ENCODE assay signal across 15 cellular contexts in the genomic region with DNA sequence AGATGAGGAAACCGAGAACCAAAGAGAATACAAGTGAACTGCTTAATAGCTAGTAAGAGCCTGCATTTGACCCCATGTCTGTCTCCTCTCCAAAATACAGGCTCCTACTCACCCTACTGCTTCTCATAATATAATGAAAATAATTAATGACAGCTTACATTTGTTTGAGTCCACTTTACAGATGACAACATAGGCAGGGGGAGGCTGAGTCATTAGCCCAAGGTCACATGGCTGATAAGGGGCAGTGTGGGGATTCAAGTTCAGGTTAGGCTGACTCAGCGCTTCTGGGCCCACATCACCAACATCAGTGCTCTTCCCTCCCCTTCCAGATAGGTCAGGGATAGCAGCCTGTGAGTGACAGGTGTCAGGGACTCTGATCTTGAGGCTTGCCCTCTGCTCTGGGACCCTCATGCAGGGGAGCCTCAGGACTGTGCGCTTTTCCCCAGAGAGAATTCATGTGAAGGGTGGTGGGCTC. TPM values are rescaled to one million over a fixed set of nuclear protein-coding genes. Genes with fewer than 3 reads are reported as not detected.
A peak's percentile ranks its signal among the peaks of the same experiment; 100 is the strongest.
DNase-seq lines count a peak whose midpoint lies in the region; ATAC-seq, FAIRE-seq and TF ChIP-seq lines count a peak whose summit lies in the region.
"Had no signal": no experiment of that assay in that cellular context is flagged by ENCODE, and none has a peak within 500 bp of the region (broad histone marks: within the 10 kb centered on the region; RNA-seq: fewer than 3 reads in every experiment).

No MANE protein-coding gene starts in this region.

- no peak overlapping the region for H3K4me3 ChIP-seq in BLaER1 treated with 17β-estradiol and CSF1 and Interleukin-3, amounts not matched to agents 10 nM and 100 nM
- H3K4me3 ChIP-seq in GM23248 (no peak overlapping the region), keratinocyte (ENCODE audit: control insufficient read depth in 2 of 3, extremely low read depth in 1 of 3, insufficient read depth in 2 of 3, low read depth in 1 of 3, low read length in 3 of 3) (no peak overlapping the region)
- H3K4me3 ChIP-seq: left lung, right lobe of liver had no signal

- peak overlapping the region; percentile 92 for H3K27ac Mint-ChIP-seq in activated CD8-positive, alpha-beta T cell treated with anti-CD3 and anti-CD28 coated beads for 36 hours
- H3K27ac Mint-ChIP-seq: stimulated activated naive CD8-positive, alpha-beta T cell treated with anti-CD3 and anti-CD28 coated beads, Interleukin-15, Interleukin-2, amounts not matched to agents 100 ng/mL and 50 ng/mL, for 24 hours had no signal

- H3K9ac ChIP-seq in BLaER1 treated with 17β-estradiol and CSF1 and Interleukin-3, amounts not matched to agents 10 nM and 100 nM: no peak overlapping the region
- H3K9ac ChIP-seq in GM23248 (no peak overlapping the region), keratinocyte (ENCODE audit: control insufficient read depth, extremely low read depth, insufficient read depth, low read length) (no peak overlapping the region)

- dilution Hi-C loops in keratinocyte (cut with MboI; ENCODE audit: extremely low pct_ligation_motif_present, low sequenced_read_pairs): no loop called here

- H3K27ac ChIP-seq in BLaER1 treated with 17β-estradiol and CSF1 and Interleukin-3, amounts not matched to agents 10 nM and 100 nM: peak overlapping the region in 3 of 11 experiments; percentile 79 to 85 (median 84); a peak in 5 of 22 replicates
- no peak overlapping the region for H3K27ac ChIP-seq in GM23248
- no peak overlapping the region for H3K27ac ChIP-seq in keratinocyte (ENCODE audit: control insufficient read depth, insufficient read depth, low read length)
- H3K27ac ChIP-seq: left lung, right lobe of liver had no signal

- peaks cover 43% of the 10 kb centered on the region for H3K4me1 Mint-ChIP-seq in activated CD8-positive, alpha-beta T cell treated with anti-CD3 and anti-CD28 coated beads for 36 hours (ENCODE audit: low read depth)

- H3K9me2 ChIP-seq in GM23248 (ENCODE audit: insufficient read depth): no peaks in the 10 kb centered on the region

- no peaks in the 10 kb centered on the region; a peak in 1 of 22 replicates for H3K36me3 ChIP-seq in BLaER1 treated with 17β-estradiol and CSF1 and Interleukin-3, amounts not matched to agents 10 nM and 100 nM
- H3K36me3 ChIP-seq in GM23248 (ENCODE audit: low read depth) (no peaks in the 10 kb centered on the region), keratinocyte (ENCODE audit: control insufficient read depth in 2 of 2, extremely low read depth in 1 of 2, insufficient read depth in 2 of 2, low read length in 2 of 2) (peaks cover 9% of the 10 kb centered on the region in 2 experiments)
- H3K36me3 ChIP-seq: left lung, right lobe of liver had no signal

- peak; percentile 40 for DNase-seq in GM23248
- DNase-seq in activated CD8-positive, alpha-beta T cell treated with anti-CD3 and anti-CD28 coated beads for 36 hours: no peak
- DNase-seq in keratinocyte (ENCODE audit: low read depth, low spot score): no peak
- DNase-seq in GM13977 (ENCODE audit: low spot score): no peak
- DNase-seq in hypothalamus (lab: John Stamatoyannopoulos, UW): no peak
- DNase-seq: activated gamma-delta T cell; CD4-positive, CD25-positive, alpha-beta regulatory T cell; H7; left lung; naive thymus-derived CD4-positive, alpha-beta T cell had no signal

- no peak overlapping the region for H2AFZ ChIP-seq in GM23248
- H2AFZ ChIP-seq in keratinocyte (ENCODE audit: control insufficient read depth, low read length): no peak overlapping the region

- intact Hi-C loops in activated CD8-positive, alpha-beta T cell treated with anti-CD3 and anti-CD28 coated beads for 36 hours (cut with micrococcal nuclease): no loop called here

- H3K27me3 ChIP-seq in BLaER1 treated with 17β-estradiol and CSF1 and Interleukin-3, amounts not matched to agents 10 nM and 100 nM: peaks cover 0 to 13% (median 0%) of the 10 kb centered on the region in 11 experiments; a peak in 2 of 22 replicates
- no peaks in the 10 kb centered on the region for H3K27me3 ChIP-seq in GM23248 (replicated peaks; ENCODE audit: insufficient read depth)
- no peaks in the 10 kb centered on the region for H3K27me3 ChIP-seq in keratinocyte (ENCODE audit: control insufficient read depth, extremely low read depth, insufficient read depth, low read length)
- H3K27me3 ChIP-seq: left lung, right lobe of liver had no signal

- POLR2A ChIA-PET in activated CD8-positive, alpha-beta T cell treated with anti-CD3 and anti-CD28 coated beads for 36 hours (lab: Charles Lee): no interaction called here

- H3K9me1 ChIP-seq in keratinocyte (ENCODE audit: control insufficient read depth, extremely low read depth, insufficient read depth, low read length): no peaks in the 10 kb centered on the region

- no peak overlapping the region for H3K4me3 Mint-ChIP-seq in activated CD8-positive, alpha-beta T cell treated with anti-CD3 and anti-CD28 coated beads for 36 hours
- H3K4me3 Mint-ChIP-seq: CD4-positive, CD25-positive, alpha-beta regulatory T cell; stimulated activated naive CD8-positive, alpha-beta T cell treated with anti-CD3 and anti-CD28 coated beads, Interleukin-15, Interleukin-2, amounts not matched to agents 100 ng/mL and 50 ng/mL, for 24 hours had no signal

- H4K20me1 ChIP-seq in BLaER1 treated with 17β-estradiol and CSF1 and Interleukin-3, amounts not matched to agents 10 nM and 100 nM: peaks cover 0 to 27% (median 0%) of the 10 kb centered on the region in 11 experiments; a peak in 4 of 22 replicates
- no peaks in the 10 kb centered on the region for H4K20me1 ChIP-seq in GM23248 (ENCODE audit: insufficient read depth)
- no peaks in the 10 kb centered on the region for H4K20me1 ChIP-seq in keratinocyte (ENCODE audit: control insufficient read depth, extremely low read depth, insufficient read depth, low read length)

- peaks cover 39 to 50% (median 43%) of the 10 kb centered on the region in 10 experiments for H3K4me1 ChIP-seq in BLaER1 treated with 17β-estradiol and CSF1 and Interleukin-3, amounts not matched to agents 10 nM and 100 nM
- H3K4me1 ChIP-seq in GM23248 (ENCODE audit: insufficient read depth) (peaks cover 34% of the 10 kb centered on the region), keratinocyte (ENCODE audit: control insufficient read depth, extremely low read depth, insufficient read depth, low read length) (peaks cover 35% of the 10 kb centered on the region)
- H3K4me1 ChIP-seq: right lobe of liver had no signal

- 99 to 100% methylated on average over 3 of the region's 3 CpGs for WGBS in GM23248 (ENCODE audit: low coverage in 1 of 2, low lambda C conversion rate in 2 of 2, missing lambda C conversion rate in 2 of 2), 2 experiments

- no peak for ATAC-seq in activated CD8-positive, alpha-beta T cell treated with anti-CD3 and anti-CD28 coated beads for 36 hours
- ATAC-seq in HG03571 (IDR thresholded peaks at IDR 0.05; ENCODE audit: unreplicated experiment): no peak
- ATAC-seq: left lung; naive thymus-derived CD4-positive, alpha-beta T cell had no signal

- H3K79me2 ChIP-seq in GM23248 (ENCODE audit: insufficient read depth) (no peaks in the 10 kb centered on the region), keratinocyte (ENCODE audit: control insufficient read depth, insufficient read depth, low read length) (no peaks in the 10 kb centered on the region)

- FAIRE-seq in keratinocyte (lab: Jason Lieb, UNC): peak; percentile 61
- FAIRE-seq: GM18507 had no signal

- in situ Hi-C loops in GM23248 (cut with MboI) (no loop called here), GM13977 (cut with MboI; ENCODE audit: low pct_unique_long_range_greater_than_20kb, low sequenced_read_pairs, unreplicated experiment) (no loop called here)

- H3K36me3 Mint-ChIP-seq in activated CD8-positive, alpha-beta T cell treated with anti-CD3 and anti-CD28 coated beads for 36 hours (ENCODE audit: low read depth): no peaks in the 10 kb centered on the region
- H3K36me3 Mint-ChIP-seq: CD4-positive, CD25-positive, alpha-beta regulatory T cell had no signal

- peaks cover 2% of the 10 kb centered on the region for H3K9me3 Mint-ChIP-seq in activated CD8-positive, alpha-beta T cell treated with anti-CD3 and anti-CD28 coated beads for 36 hours
- H3K9me3 Mint-ChIP-seq: CD4-positive, CD25-positive, alpha-beta regulatory T cell; naive thymus-derived CD4-positive, alpha-beta T cell; stimulated activated naive CD8-positive, alpha-beta T cell treated with anti-CD3 and anti-CD28 coated beads, Interleukin-15, Interleukin-2, amounts not matched to agents 100 ng/mL and 50 ng/mL, for 24 hours had no signal

- H3K9me3 ChIP-seq in BLaER1 treated with 17β-estradiol and CSF1 and Interleukin-3, amounts not matched to agents 10 nM and 100 nM (replicated peaks in 1 of 11): no peaks in the 10 kb centered on the region
- H3K9me3 ChIP-seq in GM23248 (ENCODE audit: low read depth) (no peaks in the 10 kb centered on the region), keratinocyte (ENCODE audit: control insufficient read depth, low read depth, low read length) (no peaks in the 10 kb centered on the region)
- H3K9me3 ChIP-seq: left lung, right lobe of liver had no signal

- H3K4me2 ChIP-seq in BLaER1 treated with 17β-estradiol and CSF1 and Interleukin-3, amounts not matched to agents 10 nM and 100 nM: peak overlapping the region; percentile 72 to 94 (median 88); a peak in 21 of 22 replicates
- H3K4me2 ChIP-seq in GM23248 (ENCODE audit: unreplicated experiment): no peak overlapping the region
- H3K4me2 ChIP-seq in keratinocyte (ENCODE audit: control insufficient read depth, extremely low read depth, insufficient read depth, low read depth, low read length): no peak overlapping the region

- CTCF ChIA-PET in activated CD8-positive, alpha-beta T cell treated with anti-CD3 and anti-CD28 coated beads for 36 hours (lab: Charles Lee): interaction anchor here (1.0 to 5.4 kb wide), 5 partner anchors 12 to 221 kb away, joined by 4 to 59 read pairs (median 10); no protein-coding TSS in a partner anchor

- no peaks in the 10 kb centered on the region for H3K27me3 Mint-ChIP-seq in activated CD8-positive, alpha-beta T cell treated with anti-CD3 and anti-CD28 coated beads for 36 hours
- H3K27me3 Mint-ChIP-seq: naive thymus-derived CD4-positive, alpha-beta T cell; stimulated activated naive CD8-positive, alpha-beta T cell treated with anti-CD3 and anti-CD28 coated beads, Interleukin-15, Interleukin-2, amounts not matched to agents 100 ng/mL and 50 ng/mL, for 24 hours had no signal

- TF ChIP-seq CTCF in activated CD8-positive, alpha-beta T cell treated with anti-CD3 and anti-CD28 coated beads for 36 hours (IDR thresholded peaks at IDR 0.05): no peak
- no peak for TF ChIP-seq CTCF in keratinocyte (optimal IDR thresholded peaks at IDR 0.05 in 1 of 3, IDR thresholded peaks at IDR 0.05 in 1 of 3, conservative IDR thresholded peaks at IDR 0.05 in 1 of 3; ENCODE audit: extremely low read depth in 1 of 3, insufficient read depth in 2 of 3, low read length in 3 of 3)
- TF ChIP-seq CTCF in GM13977 (IDR thresholded peaks at IDR 0.05; ENCODE audit: extremely low read depth, insufficient read depth, missing control alignments): no peak

- peaks cover 27% of the 10 kb centered on the region for H3F3A ChIP-seq in GM23248 (ENCODE audit: insufficient read depth)

RNA-seq across cellular contexts. Expression of a gene that starts 16.2 kb away (rescaled TPM):
- total RNA-seq in GM23248 (2014; rRNA removed; shearing (Covaris generic)): 1.5 and 4.4 TPM in 2 replicates
- polyA plus RNA-seq in GM23248 (2016; fragmentation: Nextera tagmentation; extraction: Ambion mirVana): 2.8 and 4.4 TPM in 2 replicates
- 1 to 10 TPM; 2.5 TPM for total RNA-seq in activated CD8-positive, alpha-beta T cell treated with anti-CD3 and anti-CD28 coated beads for 36 hours
- polyA plus RNA-seq in keratinocyte: 5.9 to 9.1 TPM (median 6.7 TPM) in 3 replicates
- polyA plus RNA-seq in keratinocyte (2011; ENCODE audit: low read depth): 1.1 TPM
- 4.0 and 7.1 TPM in 2 replicates for polyA plus RNA-seq in keratinocyte (2011; cell fraction: cytosol; rRNA removed)
- polyA plus RNA-seq in keratinocyte (2011; cell fraction: nucleus; rRNA removed): 15.5 and 24.5 TPM in 2 replicates
- 2.9 and 5.1 TPM in 2 replicates for polyA plus RNA-seq in keratinocyte (2012; ENCODE audit: low replicate concordance)
- 3.2 to 8.6 TPM (median 8.3 TPM) in 3 replicates for polyA minus RNA-seq in keratinocyte
- polyA minus RNA-seq in keratinocyte (2011; cell fraction: cytosol; rRNA and poly(A)+ RNA removed): 10.0 TPM
- 8.8 and 15.8 TPM in 2 replicates for polyA minus RNA-seq in keratinocyte (2011; cell fraction: nucleus; rRNA and poly(A)+ RNA removed)

Comparison
In these comparisons a context has a peak if more than half of its experiments do, and no peak if none do; other contexts are left out.
1. H3K4me2 ChIP-seq: peak in BLaER1 treated with 17β-estradiol and CSF1 and Interleukin-3, amounts not matched to agents 10 nM and 100 nM (11 of 11); none in GM23248 (single experiment) and keratinocyte (single experiment).